Comparison of ENCODE assay signal across 1 cellular context in the genomic region with DNA sequence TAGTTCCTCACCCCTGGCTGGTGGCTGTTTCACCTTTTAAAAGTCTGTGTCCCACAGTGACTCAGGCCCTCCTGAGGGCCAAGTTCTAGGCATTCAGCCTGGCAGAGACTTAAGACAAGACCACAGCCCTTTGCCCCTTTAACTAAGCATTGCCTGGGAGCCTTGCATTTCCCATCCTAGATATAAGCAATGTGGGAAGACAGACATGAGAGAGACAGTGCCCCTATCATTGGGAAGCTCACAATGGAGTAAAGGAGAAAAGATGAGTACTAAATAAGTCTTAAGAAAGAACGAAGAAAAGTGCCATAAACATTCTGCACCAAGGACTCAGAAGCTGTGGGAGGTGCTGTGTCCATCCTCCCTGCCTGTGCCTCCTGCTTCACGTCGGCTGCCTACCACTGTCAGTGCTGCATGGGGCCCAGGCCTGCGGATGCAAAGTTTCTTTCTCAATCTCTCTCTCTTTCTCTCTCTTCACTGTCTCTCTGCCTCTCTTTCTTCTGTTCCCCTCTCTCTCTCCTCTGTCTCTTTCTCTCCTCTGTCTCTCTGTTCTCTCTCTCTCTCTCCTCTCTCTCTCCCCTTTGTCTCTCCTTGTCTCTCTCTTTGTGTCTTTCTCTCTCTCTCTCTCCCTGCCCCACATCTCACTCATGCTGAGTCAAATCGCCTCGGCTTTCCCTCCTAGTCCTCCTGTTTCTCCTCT.
TF ChIP-seq lines count a peak whose summit lies in the region.

No MANE protein-coding gene starts in this region.

TF ChIP-seq in H1, 55 proteins besides CTCF, POLR2A, EP300 and RAD21:
- no peak for TF ChIP-seq POLR2AphosphoS5 (IDR thresholded peaks at IDR 0.05; ENCODE audit: low read depth, low read length)
- TF ChIP-seq SP1 (IDR thresholded peaks at IDR 0.05; ENCODE audit: low read depth, low read length): no peak
- peak; percentile 6 for TF ChIP-seq RNF2 (IDR thresholded peaks at IDR 0.05; ENCODE audit: borderline replicate concordance, low read depth, low read length, missing control alignments, poor library complexity, severe bottlenecking)
- no peak for TF ChIP-seq SP4 (IDR thresholded peaks at IDR 0.05; ENCODE audit: low read length)
- no peak for TF ChIP-seq YY1 (IDR thresholded peaks at IDR 0.05; ENCODE audit: low read depth, low read length)
- TF ChIP-seq SIRT6 (IDR thresholded peaks at IDR 0.05; ENCODE audit: low read length): peak; percentile 42
- no peak for TF ChIP-seq ASH2L (IDR thresholded peaks at IDR 0.05; ENCODE audit: low read length)
- TF ChIP-seq, protein P1, sequence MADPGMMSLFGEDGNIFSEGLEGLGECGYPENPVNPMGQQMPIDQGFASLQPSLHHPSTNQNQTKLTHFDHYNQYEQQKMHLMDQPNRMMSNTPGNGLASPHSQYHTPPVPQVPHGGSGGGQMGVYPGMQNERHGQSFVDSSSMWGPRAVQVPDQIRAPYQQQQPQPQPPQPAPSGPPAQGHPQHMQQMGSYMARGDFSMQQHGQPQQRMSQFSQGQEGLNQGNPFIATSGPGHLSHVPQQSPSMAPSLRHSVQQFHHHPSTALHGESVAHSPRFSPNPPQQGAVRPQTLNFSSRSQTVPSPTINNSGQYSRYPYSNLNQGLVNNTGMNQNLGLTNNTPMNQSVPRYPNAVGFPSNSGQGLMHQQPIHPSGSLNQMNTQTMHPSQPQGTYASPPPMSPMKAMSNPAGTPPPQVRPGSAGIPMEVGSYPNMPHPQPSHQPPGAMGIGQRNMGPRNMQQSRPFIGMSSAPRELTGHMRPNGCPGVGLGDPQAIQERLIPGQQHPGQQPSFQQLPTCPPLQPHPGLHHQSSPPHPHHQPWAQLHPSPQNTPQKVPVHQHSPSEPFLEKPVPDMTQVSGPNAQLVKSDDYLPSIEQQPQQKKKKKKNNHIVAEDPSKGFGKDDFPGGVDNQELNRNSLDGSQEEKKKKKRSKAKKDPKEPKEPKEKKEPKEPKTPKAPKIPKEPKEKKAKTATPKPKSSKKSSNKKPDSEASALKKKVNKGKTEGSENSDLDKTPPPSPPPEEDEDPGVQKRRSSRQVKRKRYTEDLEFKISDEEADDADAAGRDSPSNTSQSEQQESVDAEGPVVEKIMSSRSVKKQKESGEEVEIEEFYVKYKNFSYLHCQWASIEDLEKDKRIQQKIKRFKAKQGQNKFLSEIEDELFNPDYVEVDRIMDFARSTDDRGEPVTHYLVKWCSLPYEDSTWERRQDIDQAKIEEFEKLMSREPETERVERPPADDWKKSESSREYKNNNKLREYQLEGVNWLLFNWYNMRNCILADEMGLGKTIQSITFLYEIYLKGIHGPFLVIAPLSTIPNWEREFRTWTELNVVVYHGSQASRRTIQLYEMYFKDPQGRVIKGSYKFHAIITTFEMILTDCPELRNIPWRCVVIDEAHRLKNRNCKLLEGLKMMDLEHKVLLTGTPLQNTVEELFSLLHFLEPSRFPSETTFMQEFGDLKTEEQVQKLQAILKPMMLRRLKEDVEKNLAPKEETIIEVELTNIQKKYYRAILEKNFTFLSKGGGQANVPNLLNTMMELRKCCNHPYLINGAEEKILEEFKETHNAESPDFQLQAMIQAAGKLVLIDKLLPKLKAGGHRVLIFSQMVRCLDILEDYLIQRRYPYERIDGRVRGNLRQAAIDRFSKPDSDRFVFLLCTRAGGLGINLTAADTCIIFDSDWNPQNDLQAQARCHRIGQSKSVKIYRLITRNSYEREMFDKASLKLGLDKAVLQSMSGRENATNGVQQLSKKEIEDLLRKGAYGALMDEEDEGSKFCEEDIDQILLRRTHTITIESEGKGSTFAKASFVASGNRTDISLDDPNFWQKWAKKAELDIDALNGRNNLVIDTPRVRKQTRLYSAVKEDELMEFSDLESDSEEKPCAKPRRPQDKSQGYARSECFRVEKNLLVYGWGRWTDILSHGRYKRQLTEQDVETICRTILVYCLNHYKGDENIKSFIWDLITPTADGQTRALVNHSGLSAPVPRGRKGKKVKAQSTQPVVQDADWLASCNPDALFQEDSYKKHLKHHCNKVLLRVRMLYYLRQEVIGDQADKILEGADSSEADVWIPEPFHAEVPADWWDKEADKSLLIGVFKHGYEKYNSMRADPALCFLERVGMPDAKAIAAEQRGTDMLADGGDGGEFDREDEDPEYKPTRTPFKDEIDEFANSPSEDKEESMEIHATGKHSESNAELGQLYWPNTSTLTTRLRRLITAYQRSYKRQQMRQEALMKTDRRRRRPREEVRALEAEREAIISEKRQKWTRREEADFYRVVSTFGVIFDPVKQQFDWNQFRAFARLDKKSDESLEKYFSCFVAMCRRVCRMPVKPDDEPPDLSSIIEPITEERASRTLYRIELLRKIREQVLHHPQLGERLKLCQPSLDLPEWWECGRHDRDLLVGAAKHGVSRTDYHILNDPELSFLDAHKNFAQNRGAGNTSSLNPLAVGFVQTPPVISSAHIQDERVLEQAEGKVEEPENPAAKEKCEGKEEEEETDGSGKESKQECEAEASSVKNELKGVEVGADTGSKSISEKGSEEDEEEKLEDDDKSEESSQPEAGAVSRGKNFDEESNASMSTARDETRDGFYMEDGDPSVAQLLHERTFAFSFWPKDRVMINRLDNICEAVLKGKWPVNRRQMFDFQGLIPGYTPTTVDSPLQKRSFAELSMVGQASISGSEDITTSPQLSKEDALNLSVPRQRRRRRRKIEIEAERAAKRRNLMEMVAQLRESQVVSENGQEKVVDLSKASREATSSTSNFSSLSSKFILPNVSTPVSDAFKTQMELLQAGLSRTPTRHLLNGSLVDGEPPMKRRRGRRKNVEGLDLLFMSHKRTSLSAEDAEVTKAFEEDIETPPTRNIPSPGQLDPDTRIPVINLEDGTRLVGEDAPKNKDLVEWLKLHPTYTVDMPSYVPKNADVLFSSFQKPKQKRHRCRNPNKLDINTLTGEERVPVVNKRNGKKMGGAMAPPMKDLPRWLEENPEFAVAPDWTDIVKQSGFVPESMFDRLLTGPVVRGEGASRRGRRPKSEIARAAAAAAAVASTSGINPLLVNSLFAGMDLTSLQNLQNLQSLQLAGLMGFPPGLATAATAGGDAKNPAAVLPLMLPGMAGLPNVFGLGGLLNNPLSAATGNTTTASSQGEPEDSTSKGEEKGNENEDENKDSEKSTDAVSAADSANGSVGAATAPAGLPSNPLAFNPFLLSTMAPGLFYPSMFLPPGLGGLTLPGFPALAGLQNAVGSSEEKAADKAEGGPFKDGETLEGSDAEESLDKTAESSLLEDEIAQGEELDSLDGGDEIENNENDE (IDR thresholded peaks at IDR 0.05; ENCODE audit: insufficient replicate concordance, low read length): no peak
- TF ChIP-seq FOSL1 (IDR thresholded peaks at IDR 0.05; ENCODE audit: insufficient read depth, low read depth, low read length): no peak
- TF ChIP-seq GTF2F1 (IDR thresholded peaks at IDR 0.05; ENCODE audit: borderline replicate concordance, low read depth, low read length): no peak
- TF ChIP-seq, protein P2, sequence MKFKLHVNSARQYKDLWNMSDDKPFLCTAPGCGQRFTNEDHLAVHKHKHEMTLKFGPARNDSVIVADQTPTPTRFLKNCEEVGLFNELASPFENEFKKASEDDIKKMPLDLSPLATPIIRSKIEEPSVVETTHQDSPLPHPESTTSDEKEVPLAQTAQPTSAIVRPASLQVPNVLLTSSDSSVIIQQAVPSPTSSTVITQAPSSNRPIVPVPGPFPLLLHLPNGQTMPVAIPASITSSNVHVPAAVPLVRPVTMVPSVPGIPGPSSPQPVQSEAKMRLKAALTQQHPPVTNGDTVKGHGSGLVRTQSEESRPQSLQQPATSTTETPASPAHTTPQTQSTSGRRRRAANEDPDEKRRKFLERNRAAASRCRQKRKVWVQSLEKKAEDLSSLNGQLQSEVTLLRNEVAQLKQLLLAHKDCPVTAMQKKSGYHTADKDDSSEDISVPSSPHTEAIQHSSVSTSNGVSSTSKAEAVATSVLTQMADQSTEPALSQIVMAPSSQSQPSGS (IDR thresholded peaks at IDR 0.05; ENCODE audit: low read length): no peak
- no peak for TF ChIP-seq TBP (IDR thresholded peaks at IDR 0.05; ENCODE audit: low read depth, low read length)
- TF ChIP-seq KDM1A (IDR thresholded peaks at IDR 0.05; ENCODE audit: borderline replicate concordance, low read length): no peak
- no peak for TF ChIP-seq TAF1 (IDR thresholded peaks at IDR 0.05; ENCODE audit: low read depth, low read length)
- no peak for TF ChIP-seq EGR1 (IDR thresholded peaks at IDR 0.05; ENCODE audit: borderline replicate concordance, low read depth, low read length)
- no peak for TF ChIP-seq MAFK (IDR thresholded peaks at IDR 0.05; ENCODE audit: low read depth, low read length)
- TF ChIP-seq JUN (IDR thresholded peaks at IDR 0.05; ENCODE audit: low read depth, low read length): no peak
